Comparison of ENCODE assay signal across 1 cellular context in genomic region chr6:168648730-168649129, GRCh38.
TF ChIP-seq lines count a peak whose summit lies in the region.

No MANE protein-coding gene starts in this region.

TF ChIP-seq in HEK293, 187 proteins besides CTCF, POLR2A, EP300 and RAD21 (continued from another document):
- no peak for TF ChIP-seq ZNF488 (tag by site-specific recombination; IDR thresholded peaks at IDR 0.05)
